ENCODE assay signal across 34 cellular contexts in genomic region chr6:37331047-37331446, GRCh38.
"Had no signal": no experiment of that assay in that cellular context is flagged by ENCODE, and none has a peak within 500 bp of the region (broad histone marks: within the 10 kb centered on the region; RNA-seq: fewer than 3 reads in every experiment).

No MANE protein-coding gene starts in this region.

- H3K36me3 ChIP-seq: breast epithelium, cardiac muscle cell had no signal

- DNase-seq: activated effector memory CD4-positive, alpha-beta T cell treated with anti-CD3 and anti-CD28 coated beads, Interleukin-2, amount 50 U/mL, for 16 hours; activated effector memory CD4-positive, alpha-beta T cell treated with Interleukin-2 at 50 U/mL for 16 hours; activated gamma-delta T cell; activated gamma-delta T cell treated with Interleukin-2 at 50 U/mL for 16 hours; activated naive CD4-positive, alpha-beta T cell; activated naive CD4-positive, alpha-beta T cell treated with anti-CD3 and anti-CD28 coated beads for 36 hours; activated naive CD4-positive, alpha-beta T cell treated with anti-CD3 and anti-CD28 coated beads, Interleukin-2, amount 10 ng/mL, durations not matched to agents 7 days and 5 days; activated naive CD4-positive, alpha-beta T cell treated with anti-CD3 and anti-CD28 coated beads, Interleukin-2, amount 50 U/mL, for 16 hours; activated naive CD4-positive, alpha-beta T cell treated with Interleukin-2 at 50 U/mL for 16 hours; activated naive CD8-positive, alpha-beta T cell treated with anti-CD3 and anti-CD28 coated beads for 36 hours; activated naive CD8-positive, alpha-beta T cell treated with anti-CD3 and anti-CD28 coated beads, Interleukin-2, amount 10 ng/mL, durations not matched to agents 7 days and 5 days; activated naive CD8-positive, alpha-beta T cell treated with anti-CD3 and anti-CD28 coated beads, Interleukin-2, amount 50 U/mL, for 24 hours; activated T-cell treated with anti-CD3 and anti-CD28 coated beads, Interleukin-2, amount 50 U/mL, for 1 hour; activated T-cell treated with anti-CD3 and anti-CD28 coated beads, Interleukin-2, amount 50 U/mL, for 24 hours; activated T-cell treated with anti-CD3 and anti-CD28 coated beads, Interleukin-2, amount 50 U/mL, for 4 hours; activated T-cell treated with anti-CD3 and anti-CD28 coated beads, Interleukin-2, amount 50 U/mL, for 48 hours; activated T-cell treated with anti-CD3 and anti-CD28 coated beads, Interleukin-2, amount 50 U/mL, for 72 hours; amniotic stem cell; amygdala; anterior cingulate cortex; aorta; body of pancreas; brain microvascular endothelial cell; caudate nucleus; central memory CD4-positive, alpha-beta T cell; cerebellar nuclear complex had no signal

- H3K4me3 ChIP-seq: adrenal gland, ascending aorta, body of pancreas, breast epithelium, cardiac muscle cell had no signal

- H3K27ac ChIP-seq: ascending aorta, body of pancreas, brain microvascular endothelial cell, breast epithelium, cardiac muscle cell had no signal

- H3K27me3 ChIP-seq: adrenal gland, ascending aorta, body of pancreas, brain microvascular endothelial cell, breast epithelium, cardiac muscle cell had no signal

- FAIRE-seq: astrocyte, bronchial epithelial cell had no signal

- ATAC-seq: activated naive CD4-positive, alpha-beta T cell treated with anti-CD3 and anti-CD28 coated beads, Interleukin-2, amount 50 U/mL, for 72 hours; activated naive CD8-positive, alpha-beta T cell treated with anti-CD3 and anti-CD28 coated beads, Interleukin-2, amount 50 U/mL, for 24 hours; activated T-cell treated with anti-CD3 and anti-CD28 coated beads, Interleukin-2, amount 50 U/mL, for 4 hours; activated T-cell treated with anti-CD3 and anti-CD28 coated beads, Interleukin-2, amount 50 U/mL, for 72 hours; activated T-helper 17 cell treated with anti-CD3 and anti-CD28 coated beads, Interleukin-2, amount 50 U/mL, for 72 hours; body of pancreas had no signal

- H3K4me1 ChIP-seq: adrenal gland, ascending aorta, body of pancreas, breast epithelium had no signal

- H3K9me3 ChIP-seq: adrenal gland, ascending aorta, body of pancreas, breast epithelium had no signal
